In genomic region chr3:135811597-135811996, GRCh38 we compare ENCODE assay signal across 6 cellular contexts.
"Had no signal": no experiment of that assay in that cellular context is flagged by ENCODE, and none has a peak within 500 bp of the region (broad histone marks: within the 10 kb centered on the region; RNA-seq: fewer than 3 reads in every experiment).

No MANE protein-coding gene starts in this region.

- H2AFZ ChIP-seq: GM23248 had no signal

- H3K9ac ChIP-seq: GM23248 had no signal

- H3K4me3 Mint-ChIP-seq: H9 had no signal

- H3K4me3 ChIP-seq: GM23248, K562 had no signal

- ATAC-seq: K562 had no signal

- H3K27ac ChIP-seq: GM23248 had no signal

- H3K9me3 Mint-ChIP-seq: H9 had no signal

- DNase-seq: GM23248, GOT3, H9, HCEC 1CT, IMR-90 had no signal

- H3K27ac Mint-ChIP-seq: H9 had no signal
